16 cellular contexts compared by ENCODE assay signal in genomic region chr16:50833929-50834328, GRCh38.
DNase-seq lines count a peak whose midpoint lies in the region; ATAC-seq and TF ChIP-seq lines count a peak whose summit lies in the region.
"Had no signal": no experiment of that assay in that cellular context is flagged by ENCODE, and none has a peak within 500 bp of the region (broad histone marks: within the 10 kb centered on the region; RNA-seq: fewer than 3 reads in every experiment).

No MANE protein-coding gene starts in this region.

- TF ChIP-seq CTCF in endothelial cell (IDR thresholded peaks at IDR 0.05; ENCODE audit: unreplicated experiment) (no peak), thyroid gland (IDR thresholded peaks at IDR 0.05) (no peak)

- H3K4me3 ChIP-seq in thyroid gland (replicated peaks in 1 of 3) = no peak overlapping the region
- H3K4me3 ChIP-seq: BLaER1 had no signal

- H3K27ac ChIP-seq in thyroid gland = no peak overlapping the region
- H3K27ac ChIP-seq: 22Rv1, BLaER1 had no signal

- H3K4me1 Mint-ChIP-seq in activated CD8-positive, alpha-beta memory T cell treated with anti-CD3 and anti-CD28 coated beads, Interleukin-2, amount 10 ng/mL, durations not matched to agents 7 days and 5 days = peaks cover 3% of the 10 kb centered on the region
- H3K4me1 Mint-ChIP-seq in endothelial cell (ENCODE audit: unreplicated experiment) = peaks cover 19% of the 10 kb centered on the region
- H3K4me1 Mint-ChIP-seq: CD8-positive, alpha-beta memory T cell had no signal

- ATAC-seq in activated CD8-positive, alpha-beta memory T cell treated with anti-CD3 and anti-CD28 coated beads, Interleukin-2, amount 10 ng/mL, durations not matched to agents 7 days and 5 days = no peak
- ATAC-seq in GM19324 (IDR thresholded peaks at IDR 0.05; ENCODE audit: low FRiP score, unreplicated experiment) = no peak

- H3K9me3 Mint-ChIP-seq in activated CD8-positive, alpha-beta memory T cell treated with anti-CD3 and anti-CD28 coated beads, Interleukin-2, amount 10 ng/mL, durations not matched to agents 7 days and 5 days (ENCODE audit: low read depth) = no peaks in the 10 kb centered on the region
- H3K9me3 Mint-ChIP-seq in endothelial cell (ENCODE audit: unreplicated experiment) = no peaks in the 10 kb centered on the region
- H3K9me3 Mint-ChIP-seq: CD8-positive, alpha-beta memory T cell had no signal

- peak; percentile 9 for DNase-seq in activated CD8-positive, alpha-beta memory T cell treated with anti-CD3 and anti-CD28 coated beads for 24 hours
- DNase-seq in activated CD8-positive, alpha-beta memory T cell treated with anti-CD3 and anti-CD28 coated beads, Interleukin-2, amount 10 ng/mL, durations not matched to agents 7 days and 5 days = no peak
- DNase-seq in endothelial cell (ENCODE audit: low spot score) = no peak
- DNase-seq in mucosa of gallbladder (ENCODE audit: low spot score) = peak; percentile 26
- peak; percentile 8 for DNase-seq in ureter (ENCODE audit: low spot score)
- no peak for DNase-seq in thyroid gland
- no peak for DNase-seq in NCI-H1105 (lab: John Stamatoyannopoulos, UW)
- DNase-seq: Caco-2; CD8-positive, alpha-beta memory T cell; DND-41; GF-D8; GOT3; H9 had no signal

- 91 to 93% methylated on average over 3 of the region's 3 CpGs for WGBS in thyroid gland, 2 donors

- H3K36me3 Mint-ChIP-seq in activated CD8-positive, alpha-beta memory T cell treated with anti-CD3 and anti-CD28 coated beads, Interleukin-2, amount 10 ng/mL, durations not matched to agents 7 days and 5 days = no peaks in the 10 kb centered on the region
- H3K36me3 Mint-ChIP-seq in endothelial cell (ENCODE audit: low read depth, unreplicated experiment) = no peaks in the 10 kb centered on the region

- H3K27me3 ChIP-seq in thyroid gland = no peaks in the 10 kb centered on the region
- H3K27me3 ChIP-seq: BLaER1 had no signal

- CTCF ChIA-PET in activated CD8-positive, alpha-beta memory T cell treated with anti-CD3 and anti-CD28 coated beads, Interleukin-2, amount 10 ng/mL, durations not matched to agents 7 days and 5 days (lab: Charles Lee) = no interaction called here

- intact Hi-C loops in thyroid gland (cut with DNase I) = no loop called here

- TF ChIP-seq POLR2A in thyroid gland (IDR thresholded peaks at IDR 0.05) = no peak

- no peak overlapping the region for H3K27ac Mint-ChIP-seq in activated CD8-positive, alpha-beta memory T cell treated with anti-CD3 and anti-CD28 coated beads, Interleukin-2, amount 10 ng/mL, durations not matched to agents 7 days and 5 days
- peak overlapping the region; percentile 14 for H3K27ac Mint-ChIP-seq in endothelial cell (ENCODE audit: unreplicated experiment)
- H3K27ac Mint-ChIP-seq: CD8-positive, alpha-beta memory T cell; H9 had no signal

- no peak overlapping the region for H3K4me3 Mint-ChIP-seq in activated CD8-positive, alpha-beta memory T cell treated with anti-CD3 and anti-CD28 coated beads, Interleukin-2, amount 10 ng/mL, durations not matched to agents 7 days and 5 days
- no peak overlapping the region for H3K4me3 Mint-ChIP-seq in endothelial cell (ENCODE audit: unreplicated experiment)
- H3K4me3 Mint-ChIP-seq: H9 had no signal

- no peaks in the 10 kb centered on the region for H3K4me1 ChIP-seq in thyroid gland
- H3K4me1 ChIP-seq: BLaER1, Caco-2 had no signal

- no peaks in the 10 kb centered on the region for H3K9me3 ChIP-seq in thyroid gland

- H3K27me3 Mint-ChIP-seq in activated CD8-positive, alpha-beta memory T cell treated with anti-CD3 and anti-CD28 coated beads, Interleukin-2, amount 10 ng/mL, durations not matched to agents 7 days and 5 days = peaks cover 10% of the 10 kb centered on the region
- peaks cover 10% of the 10 kb centered on the region for H3K27me3 Mint-ChIP-seq in endothelial cell (ENCODE audit: unreplicated experiment)

- H3K36me3 ChIP-seq in thyroid gland = no peaks in the 10 kb centered on the region
- H3K36me3 ChIP-seq: BLaER1 had no signal

Comparison
In these comparisons a context has a peak if more than half of its experiments do, and no peak if none do; other contexts are left out.
1. DNase-seq: peak in activated CD8-positive, alpha-beta memory T cell treated with anti-CD3 and anti-CD28 coated beads for 24 hours (single experiment), mucosa of gallbladder (single experiment) and ureter (single experiment); none in activated CD8-positive, alpha-beta memory T cell treated with anti-CD3 and anti-CD28 coated beads, Interleukin-2, amount 10 ng/mL, durations not matched to agents 7 days and 5 days (single experiment), endothelial cell (single experiment), thyroid gland (0 of 2) and NCI-H1105 (single experiment).